ENCODE assay signal across 7 cellular contexts in the genomic region with DNA sequence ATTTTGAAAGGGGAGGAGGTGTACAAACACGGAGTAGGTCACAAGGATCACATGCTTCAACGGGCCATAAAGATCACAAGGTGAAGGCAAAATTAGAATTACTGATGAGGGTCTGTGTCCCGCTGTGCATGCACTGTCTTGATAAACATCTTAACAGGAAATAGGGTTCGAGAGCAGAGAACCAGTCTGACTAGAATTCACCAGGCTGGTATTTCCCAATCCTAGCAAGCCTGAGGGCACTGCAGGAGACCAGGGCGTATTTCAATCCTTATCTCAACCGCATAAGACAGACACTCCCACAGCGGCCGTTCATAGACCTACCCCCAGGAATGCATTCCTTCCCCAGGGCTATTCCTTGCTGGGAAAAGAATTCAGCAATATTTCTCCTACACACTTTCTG.
DNase-seq lines count a peak whose midpoint lies in the region; FAIRE-seq and TF ChIP-seq lines count a peak whose summit lies in the region.
"Not testable (repeated sequence)": the region's sequence is repeated elsewhere in the genome, so short reads cannot be mapped to it uniquely, and the experiment has no call there.

No MANE protein-coding gene starts in this region.

- H3K4me3 ChIP-seq in SK-N-MC; bronchial epithelial cell (ENCODE audit: low read depth, low read length): not testable (repeated sequence)

- not testable (repeated sequence) for H3K27ac ChIP-seq in SK-N-MC

- peak; percentile 44 for DNase-seq in A172 (ENCODE audit: low spot score)
- DNase-seq in ELF-1 (ENCODE audit: low read depth, low spot score): peak; percentile 9
- peak; percentile 4 for DNase-seq in M059J (ENCODE audit: low read depth)
- DNase-seq in OCI-M1 (lab: John Stamatoyannopoulos, UW): peak; percentile 47
- DNase-seq in SK-N-MC (ENCODE audit: low read depth, low spot score): peak; percentile 37
- peak; percentile 43 for DNase-seq in bronchial epithelial cell (ENCODE audit: low read depth)
- peak; percentile 16 for DNase-seq in kidney tubule cell (ENCODE audit: low spot score)

- not testable (repeated sequence) for H3K9ac ChIP-seq in SK-N-MC (ENCODE audit: insufficient read length)

- not testable (repeated sequence) for H3K36me3 ChIP-seq in SK-N-MC (ENCODE audit: insufficient read depth, low read length); bronchial epithelial cell (ENCODE audit: control insufficient read depth, insufficient read depth, low read length)

- FAIRE-seq in bronchial epithelial cell (lab: Jason Lieb, UNC): not testable (repeated sequence)

- H3K9me3 ChIP-seq in SK-N-MC (ENCODE audit: low read depth, low read length): not testable (repeated sequence)

- not testable (repeated sequence) for TF ChIP-seq CTCF in bronchial epithelial cell (IDR thresholded peaks at IDR 0.05; ENCODE audit: insufficient read depth, low read length, severe bottlenecking)

- H3K27me3 ChIP-seq in bronchial epithelial cell (ENCODE audit: control insufficient read depth, insufficient read depth, low read length): not testable (repeated sequence)
